ENCODE assay signal across 23 cellular contexts in the genomic region with DNA sequence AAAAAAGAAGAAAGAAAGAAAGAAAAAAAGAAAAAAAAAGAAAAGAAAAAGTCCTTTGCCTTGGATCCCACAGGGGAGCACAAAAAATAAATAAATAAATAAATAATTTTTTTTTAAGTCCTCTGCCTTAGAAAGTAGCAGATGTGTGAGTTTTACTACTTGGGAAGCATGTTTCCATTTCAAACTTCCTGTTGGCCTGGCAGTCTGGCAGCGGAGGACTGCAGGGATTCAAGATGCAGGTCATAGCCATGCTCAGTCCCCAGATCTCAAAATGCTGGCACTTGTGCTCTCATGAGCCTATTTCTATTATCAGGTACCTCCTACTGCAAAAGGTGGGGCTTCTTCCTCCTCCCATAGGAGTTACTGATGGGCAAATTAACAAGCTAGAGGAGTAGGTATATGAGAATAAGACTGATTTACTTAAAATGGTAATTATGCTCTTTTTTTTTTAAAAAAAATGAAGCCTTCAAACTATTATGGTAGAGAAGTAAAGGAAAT.
"Had no signal": no experiment of that assay in that cellular context is flagged by ENCODE, and none has a peak within 500 bp of the region (broad histone marks: within the 10 kb centered on the region; RNA-seq: fewer than 3 reads in every experiment).

No MANE protein-coding gene starts in this region.

- H3K27ac ChIP-seq: body of pancreas, cardiac muscle cell, pancreas, right lobe of liver, skin epidermis, stomach, suprapubic skin, vagina had no signal

- H3K27me3 ChIP-seq: body of pancreas, cardiac muscle cell, pancreas, right lobe of liver, stomach, suprapubic skin, vagina had no signal

- DNase-seq: activated CD4-positive, alpha-beta memory T cell treated with anti-CD3 and anti-CD28 coated beads, Interleukin-2, amount 10 ng/mL, durations not matched to agents 7 days and 5 days; activated CD4-positive, alpha-beta T cell treated with anti-CD3 and anti-CD28 coated beads for 48 hours; activated CD8-positive, alpha-beta memory T cell treated with anti-CD3 and anti-CD28 coated beads, Interleukin-2, amount 10 ng/mL, durations not matched to agents 7 days and 5 days; activated effector memory CD4-positive, alpha-beta T cell treated with anti-CD3 and anti-CD28 coated beads, Interleukin-2, amount 50 U/mL, for 16 hours; activated naive CD4-positive, alpha-beta T cell treated with anti-CD3 and anti-CD28 coated beads, Interleukin-2, amount 10 ng/mL, durations not matched to agents 7 days and 5 days; activated T-cell treated with anti-CD3 and anti-CD28 coated beads for 4 hours; body of pancreas; cortex of kidney; foreskin fibroblast; immature natural killer cell; left ventricle myocardium inferior; mammary epithelial cell; midbrain; natural killer cell; pancreas; right lobe of liver; stimulated activated CD4-positive, alpha-beta T cell treated with anti-CD3 and anti-CD28 coated beads, Interleukin-15, amount 100 ng/mL, for 24 hours; stomach; trophoblast cell had no signal

- H3K36me3 ChIP-seq: cardiac muscle cell, right lobe of liver, vagina had no signal

- H3K4me3 ChIP-seq: body of pancreas, cardiac muscle cell, left ventricle myocardium inferior, pancreas, right lobe of liver, skin epidermis, stomach, suprapubic skin, vagina had no signal

- H3K9me3 ChIP-seq: body of pancreas, left ventricle myocardium inferior, pancreas, right lobe of liver, stomach, suprapubic skin, vagina had no signal
